ENCODE assay signal across 18 cellular contexts in the genomic region with DNA sequence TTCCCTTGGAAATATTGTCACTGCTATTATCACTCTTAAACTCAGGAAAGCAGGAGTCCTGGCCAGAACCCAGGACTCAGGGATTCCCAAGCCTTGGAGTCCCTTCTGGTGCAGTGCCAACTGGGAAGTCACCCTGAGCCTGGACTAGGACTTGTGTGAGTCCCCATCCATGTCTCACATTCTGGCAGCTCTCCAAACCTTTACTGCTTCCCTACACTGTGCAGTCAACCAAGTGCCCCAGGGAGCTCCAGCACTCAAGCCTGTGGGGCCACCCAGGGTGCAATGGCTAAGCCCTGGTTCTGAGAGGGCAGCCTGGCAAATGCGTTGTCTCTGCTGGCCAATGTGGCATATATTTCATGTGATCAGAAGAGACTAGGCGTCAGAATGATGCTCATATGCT.
A peak's percentile ranks its signal among the peaks of the same experiment; 100 is the strongest.
DNase-seq lines count a peak whose midpoint lies in the region; ATAC-seq and TF ChIP-seq lines count a peak whose summit lies in the region.
"Had no signal": no experiment of that assay in that cellular context is flagged by ENCODE, and none has a peak within 500 bp of the region (broad histone marks: within the 10 kb centered on the region; RNA-seq: fewer than 3 reads in every experiment).

No MANE protein-coding gene starts in this region.

- no peaks in the 10 kb centered on the region for H3K27me3 ChIP-seq in PC-3 (ENCODE audit: low read length)
- H3K27me3 ChIP-seq in prostate gland (replicated peaks; ENCODE audit: insufficient read depth): no peaks in the 10 kb centered on the region

- POLR2A ChIA-PET in PC-3 (lab: Charles Lee; ENCODE audit: unreplicated experiment): no interaction called here

- H3K4me2 ChIP-seq in PC-3 (ENCODE audit: low read length): no peak overlapping the region
- H3K4me2 ChIP-seq: KMS-11 had no signal

- DNase-seq in DMS53 (lab: John Stamatoyannopoulos, UW) (peak; percentile 40), DMS53 treated with DMSO at 0.1 percent for 48 hours (lab: John Stamatoyannopoulos, UW; ENCODE audit: unreplicated experiment) (no peak), M059J (ENCODE audit: low read depth) (peak; percentile 47), PC-3 (peak; percentile 54), myocyte (ENCODE audit: low read depth) (peak; percentile 9), prostate gland (ENCODE audit: low spot score) (no peak), A172 (ENCODE audit: low spot score) (no peak), NAMALWA (ENCODE audit: low spot score) (no peak)
- DNase-seq: activated CD4-positive, alpha-beta T cell treated with anti-CD3 and anti-CD28 coated beads, Interleukin-2, amount 10 ng/mL, durations not matched to agents 24 days and 14 days; activated naive CD4-positive, alpha-beta T cell treated with anti-CD3 and anti-CD28 coated beads for 36 hours; naive thymus-derived CD4-positive, alpha-beta T cell; NCI-H146; stimulated activated naive CD4-positive, alpha-beta T cell; T-helper 9 cell; trophoblast cell had no signal

- no peak for TF ChIP-seq POLR2A in prostate gland (IDR thresholded peaks at IDR 0.05)

- intact Hi-C loops in PC-3 (cut with micrococcal nuclease): no loop called here
- intact Hi-C loops in prostate gland (cut with DNase I): no loop called here

- TF ChIP-seq CTCF in PC-3 (conservative IDR thresholded peaks at IDR 0.05; ENCODE audit: low read depth, low read length): no peak
- TF ChIP-seq CTCF in prostate gland (IDR thresholded peaks at IDR 0.05): no peak

- BruUV-seq in PC-3 (replicated peaks; lab: Mats Ljungman, UMichigan): no TSS peak

- H3F3A ChIP-seq in PC-3 (ENCODE audit: low read length, unreplicated experiment): no peaks in the 10 kb centered on the region

- H3K9me2 ChIP-seq in PC-3 (replicated peaks; ENCODE audit: low read length): no peaks in the 10 kb centered on the region

- no peaks in the 10 kb centered on the region for H4K20me1 ChIP-seq in PC-3 (ENCODE audit: low read length)

- H3K4me1 ChIP-seq in PC-3 (ENCODE audit: insufficient read depth, low read length) (peaks cover 8% of the 10 kb centered on the region; the same call in 1 of the 2 replicates), prostate gland (replicated peaks) (no peaks in the 10 kb centered on the region)
- H3K4me1 ChIP-seq: parathyroid adenoma had no signal

- no peak overlapping the region for H2AFZ ChIP-seq in PC-3 (ENCODE audit: low read length)
- H2AFZ ChIP-seq: parathyroid adenoma had no signal

- H3K9ac ChIP-seq in PC-3 (ENCODE audit: low read length): no peak overlapping the region
- H3K9ac ChIP-seq: KMS-11, parathyroid adenoma had no signal

- H3K9me3 ChIP-seq in PC-3 (ENCODE audit: low read length) (no peaks in the 10 kb centered on the region), prostate gland (no peaks in the 10 kb centered on the region)

- H3K4me3 ChIP-seq in PC-3 (ENCODE audit: low read length): no peak overlapping the region
- no peak overlapping the region for H3K4me3 ChIP-seq in prostate gland

- H3K79me2 ChIP-seq in PC-3 (ENCODE audit: low read length): no peaks in the 10 kb centered on the region
- H3K79me2 ChIP-seq: parathyroid adenoma had no signal

- H3K36me3 ChIP-seq in PC-3 (ENCODE audit: low read depth, low read length): no peaks in the 10 kb centered on the region
- H3K36me3 ChIP-seq in prostate gland: no peaks in the 10 kb centered on the region

- CTCF ChIA-PET in PC-3 (lab: Charles Lee): no interaction called here

- ATAC-seq in PC-3: no peak
- ATAC-seq: naive thymus-derived CD4-positive, alpha-beta T cell; Right ventricle myocardium inferior had no signal

- no peak overlapping the region for H3K27ac ChIP-seq in PC-3 (ENCODE audit: low read length)
- H3K27ac ChIP-seq in prostate gland: no peak overlapping the region
- H3K27ac ChIP-seq: KMS-11, parathyroid adenoma had no signal

- WGBS in prostate gland: 98% methylated on average over 2 of the region's 2 CpGs

Comparison
In these comparisons a context has a peak if more than half of its experiments do, and no peak if none do; other contexts are left out.
1. DNase-seq: peak in DMS53 (single experiment), M059J (single experiment), PC-3 (single experiment) and myocyte (single experiment); none in DMS53 treated with DMSO at 0.1 percent for 48 hours (single experiment), prostate gland (single experiment), A172 (single experiment) and NAMALWA (single experiment).